Comparison of ENCODE assay signal across 1 cellular context in genomic region chrX:113906168-113906567, GRCh38.
TF ChIP-seq lines count a peak whose summit lies in the region.

No MANE protein-coding gene starts in this region.

TF ChIP-seq in SK-N-SH treated with all-trans-retinoic acid at 6 μM for 48 hours, 23 proteins besides CTCF, POLR2A, EP300 and RAD21 (continued from another document):
- TF ChIP-seq TOX (CRISPR knock-in tag; IDR thresholded peaks at IDR 0.05; ENCODE audit: borderline replicate concordance) (no peak), TCF4 (CRISPR knock-in tag; IDR thresholded peaks at IDR 0.05; ENCODE audit: borderline replicate concordance) (no peak), CSRNP3 (CRISPR knock-in tag; IDR thresholded peaks at IDR 0.05) (no peak), ZNF565 (CRISPR knock-in tag; conservative IDR thresholded peaks at IDR 0.05; ENCODE audit: low read depth) (no peak), PATZ1 (CRISPR knock-in tag; IDR thresholded peaks at IDR 0.05; ENCODE audit: borderline replicate concordance) (no peak), GLIS3 (CRISPR knock-in tag; IDR thresholded peaks at IDR 0.05) (no peak), ZC3H10 (CRISPR knock-in tag; IDR thresholded peaks at IDR 0.05) (no peak), PPARA (CRISPR knock-in tag; IDR thresholded peaks at IDR 0.05; ENCODE audit: borderline replicate concordance) (no peak), ZNF70 (CRISPR knock-in tag; IDR thresholded peaks at IDR 0.05) (no peak), ESRRG (CRISPR knock-in tag; IDR thresholded peaks at IDR 0.05) (no peak)
